27 cellular contexts compared by ENCODE assay signal in genomic region chr12:71063087-71063486, GRCh38.
"Had no signal": no experiment of that assay in that cellular context is flagged by ENCODE, and none has a peak within 500 bp of the region (broad histone marks: within the 10 kb centered on the region; RNA-seq: fewer than 3 reads in every experiment).

No MANE protein-coding gene starts in this region.

- H3K9me3 Mint-ChIP-seq: mesothelial cell of epicardium; stimulated activated memory B cell treated with anti-CD40 and anti-IgM and Interleukin-4, amounts not matched to agents 10 μg/mL and 1 μg/mL and 100 μg/mL, for 72 hours; stimulated activated naive CD8-positive, alpha-beta T cell treated with anti-CD3 and anti-CD28 coated beads, Interleukin-15, amount 100 ng/mL, for 72 hours; type B pancreatic cell had no signal

- H3K4me1 Mint-ChIP-seq: activated CD4-positive, alpha-beta T cell treated with anti-CD3 and anti-CD28 coated beads for 36 hours; activated naive CD8-positive, alpha-beta T cell treated with anti-CD3 and anti-CD28 coated beads for 36 hours; mesothelial cell of epicardium; naive B cell; stimulated activated memory B cell treated with anti-CD40 and anti-IgM and Interleukin-4, amounts not matched to agents 10 μg/mL and 1 μg/mL and 100 μg/mL, for 72 hours; stimulated activated naive CD8-positive, alpha-beta T cell treated with anti-CD3 and anti-CD28 coated beads, Interleukin-15, amount 100 ng/mL, for 72 hours had no signal

- H3K4me2 ChIP-seq: smooth muscle cell had no signal

- H3K9me3 ChIP-seq: adrenal gland, body of pancreas, heart right ventricle, ovary, uterus had no signal

- H3K27ac ChIP-seq: adrenal gland, body of pancreas, coronary artery, heart right ventricle, ovary, uterus had no signal

- DNase-seq: activated CD4-positive, alpha-beta T cell treated with anti-CD3 and anti-CD28 coated beads for 36 hours; activated CD4-positive, alpha-beta T cell treated with anti-CD3 and anti-CD28 coated beads, Interleukin-2, amount 50 U/mL, for 4 hours; activated CD4-positive, CD25-positive, alpha-beta regulatory T cell; activated effector memory CD4-positive, alpha-beta T cell treated with Interleukin-2 at 50 U/mL for 16 hours; activated naive CD4-positive, alpha-beta T cell treated with Interleukin-2 at 50 U/mL for 16 hours; activated naive CD8-positive, alpha-beta T cell treated with anti-CD3 and anti-CD28 coated beads for 36 hours; adrenal gland; aorta; body of pancreas; dorsolateral prefrontal cortex; effector memory CD4-positive, alpha-beta T cell; heart right ventricle; naive B cell; ovary; retina; stimulated activated CD4-positive, alpha-beta T cell treated with anti-CD3 and anti-CD28 coated beads, Interleukin-1b, Interleukin-23, amount 100 ng/mL, for 48 hours; stimulated activated CD4-positive, alpha-beta T cell treated with anti-CD3 and anti-CD28 coated beads, Interleukin-4, amount 100 ng/mL, for 4 hours; stimulated activated CD8-positive, alpha-beta memory T cell treated with anti-CD3 and anti-CD28 coated beads, Interleukin-4, amount 100 ng/mL, for 48 hours; stimulated activated naive CD8-positive, alpha-beta T cell treated with anti-CD3 and anti-CD28 coated beads, Interleukin-15, amount 100 ng/mL, for 72 hours; substantia nigra; uterus had no signal

- H3K36me3 Mint-ChIP-seq: activated naive CD8-positive, alpha-beta T cell treated with anti-CD3 and anti-CD28 coated beads for 36 hours; mesothelial cell of epicardium; naive B cell; stimulated activated memory B cell treated with anti-CD40 and anti-IgM and Interleukin-4, amounts not matched to agents 10 μg/mL and 1 μg/mL and 100 μg/mL, for 72 hours; type B pancreatic cell had no signal

- H3K4me3 ChIP-seq: adrenal gland, body of pancreas, coronary artery, dorsolateral prefrontal cortex, heart right ventricle, ovary, smooth muscle cell, uterus had no signal

- H3K4me1 ChIP-seq: adrenal gland, body of pancreas, heart right ventricle, uterus had no signal

- ATAC-seq: activated CD4-positive, alpha-beta T cell treated with anti-CD3 and anti-CD28 coated beads for 36 hours; body of pancreas; heart right ventricle; stimulated activated memory B cell treated with anti-CD40 and anti-IgM and Interleukin-4, amounts not matched to agents 10 μg/mL and 1 μg/mL and 100 μg/mL, for 72 hours; stimulated activated naive CD8-positive, alpha-beta T cell treated with anti-CD3 and anti-CD28 coated beads, Interleukin-15, amount 100 ng/mL, for 72 hours had no signal

- H3K4me3 Mint-ChIP-seq: activated CD4-positive, alpha-beta T cell treated with anti-CD3 and anti-CD28 coated beads for 36 hours; activated naive CD8-positive, alpha-beta T cell treated with anti-CD3 and anti-CD28 coated beads for 36 hours; mesothelial cell of epicardium; naive B cell; stimulated activated memory B cell treated with anti-CD40 and anti-IgM and Interleukin-4, amounts not matched to agents 10 μg/mL and 1 μg/mL and 100 μg/mL, for 72 hours; stimulated activated naive CD8-positive, alpha-beta T cell treated with anti-CD3 and anti-CD28 coated beads, Interleukin-15, amount 100 ng/mL, for 72 hours; type B pancreatic cell had no signal

- H3K27me3 ChIP-seq: adrenal gland, body of pancreas, heart right ventricle, ovary, uterus had no signal

- H3K27ac Mint-ChIP-seq: activated CD4-positive, alpha-beta T cell treated with anti-CD3 and anti-CD28 coated beads for 36 hours; activated naive CD8-positive, alpha-beta T cell treated with anti-CD3 and anti-CD28 coated beads for 36 hours; mesothelial cell of epicardium; progenitor cell of endocrine pancreas; stimulated activated memory B cell treated with anti-CD40 and anti-IgM and Interleukin-4, amounts not matched to agents 10 μg/mL and 1 μg/mL and 100 μg/mL, for 72 hours; stimulated activated naive CD8-positive, alpha-beta T cell treated with anti-CD3 and anti-CD28 coated beads, Interleukin-15, amount 100 ng/mL, for 72 hours; type B pancreatic cell had no signal

- H3K36me3 ChIP-seq: adrenal gland, heart right ventricle, ovary, uterus had no signal

- H3K27me3 Mint-ChIP-seq: activated CD4-positive, alpha-beta T cell treated with anti-CD3 and anti-CD28 coated beads for 36 hours; activated naive CD8-positive, alpha-beta T cell treated with anti-CD3 and anti-CD28 coated beads for 36 hours; progenitor cell of endocrine pancreas; stimulated activated memory B cell treated with anti-CD40 and anti-IgM and Interleukin-4, amounts not matched to agents 10 μg/mL and 1 μg/mL and 100 μg/mL, for 72 hours; stimulated activated naive CD8-positive, alpha-beta T cell treated with anti-CD3 and anti-CD28 coated beads, Interleukin-15, amount 100 ng/mL, for 72 hours; type B pancreatic cell had no signal
